In genomic region chrX:48396931-48397330, GRCh38 we compare ENCODE assay signal across 12 cellular contexts. TPM values are rescaled to one million over a fixed set of nuclear protein-coding genes. Genes with fewer than 3 reads are reported as not detected.
DNase-seq lines count a peak whose midpoint lies in the region.
"Not testable (repeated sequence)": the region's sequence is repeated elsewhere in the genome, so short reads cannot be mapped to it uniquely, and the experiment has no call there.
"Had no signal": no experiment of that assay in that cellular context is flagged by ENCODE, and none has a peak within 500 bp of the region (broad histone marks: within the 10 kb centered on the region; RNA-seq: fewer than 3 reads in every experiment).

No MANE protein-coding gene starts in this region.

- intact Hi-C loops in activated CD4-positive, alpha-beta T cell treated with anti-CD3 and anti-CD28 coated beads, Interleukin-2, amount 10 ng/mL, durations not matched to agents 24 days and 14 days (cut with micrococcal nuclease) = not testable (repeated sequence)

- H3K36me3 Mint-ChIP-seq in activated CD4-positive, alpha-beta T cell treated with anti-CD3 and anti-CD28 coated beads, Interleukin-2, amount 10 ng/mL, durations not matched to agents 24 days and 14 days (ENCODE audit: low read depth) = not testable (repeated sequence)

- DNase-seq in activated CD4-positive, alpha-beta T cell treated with anti-CD3 and anti-CD28 coated beads, Interleukin-2, amount 10 ng/mL, durations not matched to agents 24 days and 14 days = peak; percentile 2

- H3K4me3 Mint-ChIP-seq in activated CD4-positive, alpha-beta T cell treated with anti-CD3 and anti-CD28 coated beads, Interleukin-2, amount 10 ng/mL, durations not matched to agents 24 days and 14 days = not testable (repeated sequence)

- H3K4me1 Mint-ChIP-seq in activated CD4-positive, alpha-beta T cell treated with anti-CD3 and anti-CD28 coated beads, Interleukin-2, amount 10 ng/mL, durations not matched to agents 24 days and 14 days = not testable (repeated sequence)

- H3K27ac Mint-ChIP-seq in activated CD4-positive, alpha-beta T cell treated with anti-CD3 and anti-CD28 coated beads, Interleukin-2, amount 10 ng/mL, durations not matched to agents 24 days and 14 days = not testable (repeated sequence)

- not testable (repeated sequence) for H3K27me3 Mint-ChIP-seq in activated CD4-positive, alpha-beta T cell treated with anti-CD3 and anti-CD28 coated beads, Interleukin-2, amount 10 ng/mL, durations not matched to agents 24 days and 14 days

- not testable (repeated sequence) for H3K9me3 Mint-ChIP-seq in activated CD4-positive, alpha-beta T cell treated with anti-CD3 and anti-CD28 coated beads, Interleukin-2, amount 10 ng/mL, durations not matched to agents 24 days and 14 days

RNA-seq across cellular contexts. Expression of gene SSX4, which starts 13.6 kb away (rescaled TPM):
- not detected in 2 replicates for total RNA-seq in activated CD4-positive, alpha-beta T cell treated with anti-CD3 and anti-CD28 coated beads, Interleukin-2, amount 10 ng/mL, durations not matched to agents 24 days and 14 days
- total RNA-seq: A172; A673; B cell; Caco-2; Calu3; CD4-positive, alpha-beta memory T cell; CD4-positive, alpha-beta T cell; CD4-positive, CD25-positive, alpha-beta regulatory T cell; CD8-positive, alpha-beta memory T cell; CD8-positive, alpha-beta T cell; Daoy had no signal

RNA-seq across cellular contexts. Expression of gene SSX4B, which starts 14.8 kb away (rescaled TPM):
- total RNA-seq in activated CD4-positive, alpha-beta T cell treated with anti-CD3 and anti-CD28 coated beads, Interleukin-2, amount 10 ng/mL, durations not matched to agents 24 days and 14 days = not detected in 2 replicates
- total RNA-seq: A172; A673; B cell; Caco-2; Calu3; CD4-positive, alpha-beta memory T cell; CD4-positive, alpha-beta T cell; CD4-positive, CD25-positive, alpha-beta regulatory T cell; CD8-positive, alpha-beta memory T cell; CD8-positive, alpha-beta T cell; Daoy had no signal

RNA-seq across cellular contexts. Expression of gene SSX3, which starts 40.4 kb away (rescaled TPM):
- total RNA-seq in activated CD4-positive, alpha-beta T cell treated with anti-CD3 and anti-CD28 coated beads, Interleukin-2, amount 10 ng/mL, durations not matched to agents 24 days and 14 days = not detected in 2 replicates
- total RNA-seq: A172; B cell; Caco-2; Calu3; CD4-positive, alpha-beta memory T cell; CD4-positive, alpha-beta T cell; CD4-positive, CD25-positive, alpha-beta regulatory T cell; CD8-positive, alpha-beta memory T cell; CD8-positive, alpha-beta T cell had no signal
